26 cellular contexts compared by ENCODE assay signal in genomic region chr11:60772666-60773065, GRCh38. TPM values are rescaled to one million over a fixed set of nuclear protein-coding genes. Genes with fewer than 3 reads are reported as not detected.
"Had no signal": no experiment of that assay in that cellular context is flagged by ENCODE, and none has a peak within 500 bp of the region (broad histone marks: within the 10 kb centered on the region; RNA-seq: fewer than 3 reads in every experiment).

No MANE protein-coding gene starts in this region.

- H3K9ac ChIP-seq: KMS-11 had no signal

- H3K27me3 ChIP-seq: ascending aorta, body of pancreas had no signal

- H3K4me2 ChIP-seq: KMS-11 had no signal

- H3K36me3 ChIP-seq: ascending aorta, WERI-Rb-1 had no signal

- ATAC-seq: activated CD4-positive, alpha-beta T cell treated with anti-CD3 and anti-CD28 coated beads for 36 hours; activated CD8-positive, alpha-beta T cell treated with anti-CD3 and anti-CD28 coated beads for 36 hours; activated T-cell treated with anti-CD3 and anti-CD28 coated beads, Interleukin-2, amount 50 U/mL, for 72 hours; body of pancreas; Right ventricle myocardium inferior had no signal

- H3K4me3 Mint-ChIP-seq: activated CD4-positive, alpha-beta T cell treated with anti-CD3 and anti-CD28 coated beads for 36 hours; activated CD8-positive, alpha-beta T cell treated with anti-CD3 and anti-CD28 coated beads for 36 hours; activated naive CD4-positive, alpha-beta T cell treated with anti-CD3 and anti-CD28 coated beads, Interleukin-2, amount 50 U/mL, for 24 hours; activated T-cell treated with anti-CD3 and anti-CD28 coated beads, Interleukin-2, amount 50 U/mL, for 72 hours had no signal

- H3K27ac ChIP-seq: ascending aorta, body of pancreas, KMS-11, SK-N-MC, WERI-Rb-1 had no signal

- H3K4me3 ChIP-seq: ascending aorta, body of pancreas, SK-N-MC had no signal

- H3K9me3 Mint-ChIP-seq: activated CD8-positive, alpha-beta T cell treated with anti-CD3 and anti-CD28 coated beads for 36 hours; activated naive CD4-positive, alpha-beta T cell treated with anti-CD3 and anti-CD28 coated beads, Interleukin-2, amount 50 U/mL, for 24 hours; activated T-cell treated with anti-CD3 and anti-CD28 coated beads, Interleukin-2, amount 50 U/mL, for 72 hours had no signal

- H3K27ac Mint-ChIP-seq: activated CD4-positive, alpha-beta T cell treated with anti-CD3 and anti-CD28 coated beads for 36 hours; activated CD8-positive, alpha-beta T cell treated with anti-CD3 and anti-CD28 coated beads for 36 hours; activated naive CD4-positive, alpha-beta T cell treated with anti-CD3 and anti-CD28 coated beads, Interleukin-2, amount 50 U/mL, for 24 hours; activated T-cell treated with anti-CD3 and anti-CD28 coated beads, Interleukin-2, amount 50 U/mL, for 72 hours had no signal

- DNase-seq: activated CD4-positive, alpha-beta T cell treated with anti-CD3 and anti-CD28 coated beads for 36 hours; activated CD8-positive, alpha-beta memory T cell treated with anti-CD3 and anti-CD28 coated beads, Interleukin-2, amount 50 U/mL, for 4 hours; activated CD8-positive, alpha-beta T cell treated with anti-CD3 and anti-CD28 coated beads for 36 hours; activated T-cell treated with anti-CD3 and anti-CD28 coated beads, Interleukin-2, amount 50 U/mL, for 72 hours; body of pancreas; central memory CD4-positive, alpha-beta T cell; NCI-H1092; NCI-H1417; NCI-H1930; NCI-H2171; NCI-H226; NCI-H526; NCI-H82; RPMI8226; T-helper 1 cell; WERI-Rb-1 had no signal

- H3K9me3 ChIP-seq: ascending aorta, body of pancreas had no signal

- H3K27me3 Mint-ChIP-seq: activated CD4-positive, alpha-beta T cell treated with anti-CD3 and anti-CD28 coated beads for 36 hours; activated CD8-positive, alpha-beta T cell treated with anti-CD3 and anti-CD28 coated beads for 36 hours; activated naive CD4-positive, alpha-beta T cell treated with anti-CD3 and anti-CD28 coated beads, Interleukin-2, amount 50 U/mL, for 24 hours had no signal

- H3K36me3 Mint-ChIP-seq: activated naive CD4-positive, alpha-beta T cell treated with anti-CD3 and anti-CD28 coated beads, Interleukin-2, amount 50 U/mL, for 24 hours had no signal

RNA-seq across cellular contexts. Expression of gene MS4A10, which starts 12.5 kb away (rescaled TPM):
- total RNA-seq: activated CD4-positive, alpha-beta T cell treated with anti-CD3 and anti-CD28 coated beads for 36 hours; activated CD8-positive, alpha-beta T cell treated with anti-CD3 and anti-CD28 coated beads for 36 hours; activated T-cell treated with anti-CD3 and anti-CD28 coated beads, Interleukin-2, amount 50 U/mL, for 72 hours; ascending aorta; body of pancreas; bronchial epithelial cell; MCF 10A; NCI-H460; OCI-LY7; Right ventricle myocardium inferior; T-helper 2 cell treated with Interferon-gamma antibody and Interleukin-4, amounts not matched to agents 100 ng/mL and 5 ng/mL, for 36 hours had no signal

RNA-seq across cellular contexts. Expression of gene MS4A15, which starts 16.0 kb away (rescaled TPM):
- total RNA-seq: activated CD4-positive, alpha-beta T cell treated with anti-CD3 and anti-CD28 coated beads for 36 hours; activated CD8-positive, alpha-beta T cell treated with anti-CD3 and anti-CD28 coated beads for 36 hours; activated T-cell treated with anti-CD3 and anti-CD28 coated beads, Interleukin-2, amount 50 U/mL, for 72 hours; ascending aorta; body of pancreas; bronchial epithelial cell; MCF 10A; NCI-H460; OCI-LY7; Right ventricle myocardium inferior; T-helper 2 cell treated with Interferon-gamma antibody and Interleukin-4, amounts not matched to agents 100 ng/mL and 5 ng/mL, for 36 hours had no signal

RNA-seq across cellular contexts. Expression of gene MS4A18, which starts 48.1 kb away (rescaled TPM):
- total RNA-seq: activated CD4-positive, alpha-beta T cell treated with anti-CD3 and anti-CD28 coated beads for 36 hours; activated CD8-positive, alpha-beta T cell treated with anti-CD3 and anti-CD28 coated beads for 36 hours; activated T-cell treated with anti-CD3 and anti-CD28 coated beads, Interleukin-2, amount 50 U/mL, for 72 hours; ascending aorta; body of pancreas; bronchial epithelial cell; MCF 10A; NCI-H460; OCI-LY7; Right ventricle myocardium inferior; T-helper 2 cell treated with Interferon-gamma antibody and Interleukin-4, amounts not matched to agents 100 ng/mL and 5 ng/mL, for 36 hours had no signal
